Comparison of ENCODE assay signal across 8 cellular contexts in the genomic region with DNA sequence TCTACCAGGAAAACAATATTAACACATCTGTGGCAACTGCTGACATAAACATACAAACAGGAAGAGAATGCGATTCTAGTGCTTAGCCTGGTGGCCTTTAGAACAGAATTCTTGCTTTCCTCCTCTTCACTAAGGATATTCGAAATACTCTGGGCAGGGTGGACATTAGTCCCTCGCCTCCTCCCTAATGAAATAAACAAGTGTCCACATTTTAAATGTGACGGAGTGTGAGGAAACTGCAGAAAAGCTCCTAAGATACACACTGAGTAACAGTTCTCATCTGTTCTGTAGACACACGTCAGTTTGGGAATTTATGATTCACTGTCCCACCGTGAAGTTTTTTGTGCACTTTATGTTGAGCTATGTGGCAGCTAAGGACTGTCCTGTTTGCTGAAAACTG. TPM values are rescaled to one million over a fixed set of nuclear protein-coding genes. Genes with fewer than 3 reads are reported as not detected.
DNase-seq lines count a peak whose midpoint lies in the region; ATAC-seq, FAIRE-seq and TF ChIP-seq lines count a peak whose summit lies in the region.
"Had no signal": no experiment of that assay in that cellular context is flagged by ENCODE, and none has a peak within 500 bp of the region (broad histone marks: within the 10 kb centered on the region; RNA-seq: fewer than 3 reads in every experiment).

No MANE protein-coding gene starts in this region.

- DNase-seq in coronary artery (ENCODE audit: low spot score) (no peak), mesenchymal stem cell (peak; percentile 56), vagina (ENCODE audit: extremely low spot score in 2 of 2) (no peak), NCI-H2171 treated with DMSO at 0.1 percent for 48 hours (lab: John Stamatoyannopoulos, UW) (no peak), GM19239 (ENCODE audit: insufficient read length, low spot score) (no peak)

- TF ChIP-seq POLR2A in vagina (IDR thresholded peaks at IDR 0.05), result no peak

- peaks cover 0 to 3% of the 10 kb centered on the region in 2 experiments for H3K36me3 ChIP-seq in mesenchymal stem cell (ENCODE audit: control insufficient read depth in 1 of 2, insufficient read depth in 2 of 2, low read depth in 1 of 2, low read length in 2 of 2)
- H3K36me3 ChIP-seq in vagina, result no peaks in the 10 kb centered on the region

- H4K8ac ChIP-seq in mesenchymal stem cell (ENCODE audit: low read length), result no peak overlapping the region

- peak overlapping the region; percentile 69 for H3K4me2 ChIP-seq in mesenchymal stem cell (ENCODE audit: low read length, poor library complexity, severe bottlenecking)

- H4K91ac ChIP-seq in mesenchymal stem cell (ENCODE audit: low read length), result no peak overlapping the region

- H2AFZ ChIP-seq in mesenchymal stem cell (ENCODE audit: low read depth, low read length), result no peak overlapping the region

- H3K27ac ChIP-seq in coronary artery (peak overlapping the region; percentile 88 to 91), mesenchymal stem cell (ENCODE audit: low read length, poor library complexity, severe bottlenecking) (peak overlapping the region; percentile 99), vagina (peak overlapping the region; percentile 79)

- peak overlapping the region in 1 of 2 experiments; percentile 89 for H3K4ac ChIP-seq in mesenchymal stem cell (ENCODE audit: low read depth in 1 of 2, low read length in 2 of 2)

- H3K27me3 ChIP-seq in mesenchymal stem cell (ENCODE audit: control insufficient read depth in 1 of 2, insufficient read depth in 1 of 2, low read length in 2 of 2), result no peaks in the 10 kb centered on the region
- H3K27me3 ChIP-seq in vagina, result no peaks in the 10 kb centered on the region

- no peak overlapping the region for H3K14ac ChIP-seq in mesenchymal stem cell (ENCODE audit: low read length in 2 of 2)

- no peak overlapping the region for H2BK15ac ChIP-seq in mesenchymal stem cell (ENCODE audit: low read depth, poor library complexity, severe bottlenecking)

- WGBS in mesenchymal stem cell, result 0% methylated on average over 6 of the region's 6 CpGs

- intact Hi-C loops in vagina (cut with DNase I), result no loop called here

- H3K9me3 ChIP-seq in mesenchymal stem cell (ENCODE audit: control insufficient read depth, low read length) (no peaks in the 10 kb centered on the region), vagina (no peaks in the 10 kb centered on the region)

- no peak overlapping the region for H2BK12ac ChIP-seq in mesenchymal stem cell (ENCODE audit: low read length in 2 of 2)

- peak; percentile 26 for ATAC-seq in GM19351 (IDR thresholded peaks at IDR 0.05; ENCODE audit: unreplicated experiment)
- peak; percentile 11 for ATAC-seq in HG03460 (IDR thresholded peaks at IDR 0.05; ENCODE audit: unreplicated experiment)

- no peak for FAIRE-seq in GM19239 (lab: Jason Lieb, UNC)
- FAIRE-seq: TTC549 had no signal

- H2AK5ac ChIP-seq in mesenchymal stem cell (ENCODE audit: low read length, severe bottlenecking), result no peak overlapping the region

- peaks cover 7% of the 10 kb centered on the region for H3K79me1 ChIP-seq in mesenchymal stem cell (replicated peaks; ENCODE audit: low read length, poor library complexity, severe bottlenecking)

- H3K9ac ChIP-seq in mesenchymal stem cell (ENCODE audit: low read length), result peak overlapping the region; percentile 99

- H3K4me3 ChIP-seq in coronary artery (peak overlapping the region; percentile 69), mesenchymal stem cell (ENCODE audit: insufficient read depth in 1 of 2, low read depth in 1 of 2, low read length in 2 of 2) (peak overlapping the region; percentile 74 to 98), vagina (peak overlapping the region; percentile 58 to 73)

- peak overlapping the region; percentile 71 for H2BK5ac ChIP-seq in mesenchymal stem cell (ENCODE audit: low read depth, low read length, poor library complexity, severe bottlenecking)

- TF ChIP-seq CTCF in coronary artery (IDR thresholded peaks at IDR 0.05) (no peak), vagina (IDR thresholded peaks at IDR 0.05) (no peak)

- no peak overlapping the region for H3K23ac ChIP-seq in mesenchymal stem cell (ENCODE audit: low read length in 2 of 2)

- peak overlapping the region; percentile 77 to 85 for H3K18ac ChIP-seq in mesenchymal stem cell (ENCODE audit: low read depth in 1 of 2, low read length in 2 of 2)

- no peak overlapping the region for H2BK120ac ChIP-seq in mesenchymal stem cell (ENCODE audit: low read depth, low read length)

- H3K4me1 ChIP-seq in mesenchymal stem cell (ENCODE audit: control insufficient read depth, insufficient read depth, low read depth, low read length) (peaks cover 1% of the 10 kb centered on the region), vagina (peaks cover 20% of the 10 kb centered on the region)

RNA-seq across cellular contexts. Expression of gene STARD13, which starts 0.6 kb away (rescaled TPM):
- 16.1 TPM for polyA plus RNA-seq in mesenchymal stem cell (2013, experiment 1 of 2)
- polyA plus RNA-seq in mesenchymal stem cell (2013, experiment 2 of 2), result 14.5 TPM
- total RNA-seq in vagina, result 33.1 TPM
